ENCODE assay signal across 27 cellular contexts in the genomic region with DNA sequence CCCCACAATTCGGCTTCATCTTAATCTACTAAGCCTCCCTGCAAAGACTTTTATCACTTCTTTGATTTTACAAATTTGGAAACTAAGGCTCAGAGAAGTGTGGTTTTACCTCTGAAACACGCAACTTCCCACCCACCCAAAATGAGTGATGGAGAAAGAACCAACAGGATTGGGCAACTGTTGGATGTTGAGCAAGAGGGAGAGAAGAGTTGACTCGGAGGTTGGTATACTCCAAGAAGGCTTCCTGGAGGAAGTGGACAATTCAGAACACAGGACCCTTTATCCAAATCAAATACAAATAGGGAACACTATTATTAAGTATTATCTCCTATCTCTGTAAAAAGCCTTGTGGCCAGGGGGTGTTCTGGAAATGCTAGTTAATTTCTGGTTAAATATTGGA.
DNase-seq lines count a peak whose midpoint lies in the region; ATAC-seq, FAIRE-seq and TF ChIP-seq lines count a peak whose summit lies in the region.
"Had no signal": no experiment of that assay in that cellular context is flagged by ENCODE, and none has a peak within 500 bp of the region (broad histone marks: within the 10 kb centered on the region; RNA-seq: fewer than 3 reads in every experiment).

No MANE protein-coding gene starts in this region.

- 18% methylated on average over 3 of the region's 3 CpGs for WGBS in HepG2 (ENCODE audit: low lambda C conversion rate)
- 36% methylated on average over 3 of the region's 3 CpGs for WGBS in right lobe of liver (ENCODE audit: insufficient coverage, low coverage, low lambda C conversion rate, missing lambda C conversion rate)
- no CpG with 5 or more reads among the region's 3 CpGs for WGBS in mesenchymal stem cell
- 84 to 89% methylated on average over 3 of the region's 3 CpGs for whole genome bisulfite sequencing in tibial nerve, 2 donors

- peak overlapping the region; percentile 88 for H2AK5ac ChIP-seq in mesenchymal stem cell (ENCODE audit: low read length, severe bottlenecking)

- no peak for TF ChIP-seq EP300 in HepG2 (IDR thresholded peaks at IDR 0.05; ENCODE audit: low read depth in 2 of 2, low read length in 2 of 2)
- no peak for TF ChIP-seq EP300 in HepG2 (CRISPR knock-in tag; IDR thresholded peaks at IDR 0.05; ENCODE audit: borderline replicate concordance)
- TF ChIP-seq EP300 in tibial nerve (IDR thresholded peaks at IDR 0.05) = no peak

- in situ Hi-C loops in HepG2 (cut with HindIII; ENCODE audit: extremely low pct_ligation_motif_present, low pct_unique_long_range_greater_than_20kb) = no loop called here

- no peak overlapping the region for H2BK5ac ChIP-seq in mesenchymal stem cell (ENCODE audit: low read depth, low read length, poor library complexity, severe bottlenecking)

- no peak overlapping the region for H2BK120ac ChIP-seq in mesenchymal stem cell (ENCODE audit: low read depth, low read length)

- no peak for DNase-seq in HepG2 (ENCODE audit: low spot score)
- DNase-seq in right lobe of liver = no peak
- no peak for DNase-seq in SJSA1 (ENCODE audit: low read depth in 1 of 2, low spot score in 2 of 2)
- DNase-seq in mesenchymal stem cell = no peak
- no peak for DNase-seq in NCI-H2107 treated with DMSO at 0.1 percent for 48 hours (lab: John Stamatoyannopoulos, UW; ENCODE audit: unreplicated experiment)
- no peak for DNase-seq in tibial nerve (ENCODE audit: low spot score in 2 of 2)
- DNase-seq in HEK293T (ENCODE audit: extremely low spot score) = no peak
- DNase-seq: activated CD4-positive, alpha-beta memory T cell treated with anti-CD3 and anti-CD28 coated beads for 36 hours; activated CD4-positive, CD25-positive, alpha-beta regulatory T cell treated with anti-CD3 and anti-CD28 coated beads, Interleukin-2, amount 50 U/mL, for 72 hours; activated CD8-positive, alpha-beta memory T cell treated with anti-CD3 and anti-CD28 coated beads, Interleukin-2, amount 50 U/mL, for 4 hours; activated naive CD4-positive, alpha-beta T cell treated with anti-CD3 and anti-CD28 coated beads for 36 hours; DMS153; effector CD4-positive, alpha-beta T cell; heart right ventricle; KG1; left cardiac atrium; NCI-H1436 treated with DMSO at 0.1 percent for 48 hours; NCI-H2107; NCI-H446 treated with DMSO at 0.1 percent for 48 hours; SHP77; stimulated activated CD4-positive, alpha-beta T cell treated with anti-CD3 and anti-CD28 coated beads, Interleukin-15, amount 100 ng/mL, for 24 hours; stimulated activated naive CD4-positive, alpha-beta T cell treated with Interleukin-2 at 50 U/mL for 16 hours; testis had no signal

- no peak overlapping the region for H4K91ac ChIP-seq in mesenchymal stem cell (ENCODE audit: low read length)

- H2BK12ac ChIP-seq in mesenchymal stem cell (ENCODE audit: low read length in 2 of 2) = no peak overlapping the region

- intact Hi-C loops in HepG2 (cut with micrococcal nuclease; ENCODE audit: unreplicated experiment) = no loop called here
- intact Hi-C loops in right lobe of liver (cut with DNase I) = no loop called here

- H3K4me1 ChIP-seq in HepG2 (ENCODE audit: insufficient read depth, low read length) = no peaks in the 10 kb centered on the region
- H3K4me1 ChIP-seq in right lobe of liver = no peaks in the 10 kb centered on the region
- peaks cover 26% of the 10 kb centered on the region for H3K4me1 ChIP-seq in SJSA1 (replicated peaks)
- H3K4me1 ChIP-seq in mesenchymal stem cell (ENCODE audit: control insufficient read depth, insufficient read depth, low read depth, low read length) = peaks cover 22% of the 10 kb centered on the region
- peaks cover 0 to 8% (median 0%) of the 10 kb centered on the region in 4 donors for H3K4me1 ChIP-seq in tibial nerve
- H3K4me1 ChIP-seq: breast epithelium, testis had no signal

- H3K4ac ChIP-seq in mesenchymal stem cell (ENCODE audit: low read depth in 1 of 2, low read length in 2 of 2) = no peak overlapping the region

- CTCF ChIA-PET in HepG2 (lab: Yijun Ruan, JAX; ENCODE audit: low intra/inter-chr PET ratio, low total read pairs) (no interaction called here), HEK293T (lab: Yijun Ruan, JAX) (no interaction called here)

- no peak for TF ChIP-seq POLR2A in HepG2 (IDR thresholded peaks at IDR 0.05; ENCODE audit: insufficient read depth in 1 of 2, low read depth in 2 of 2, low read length in 2 of 2)
- no peak for TF ChIP-seq POLR2A in right lobe of liver (IDR thresholded peaks at IDR 0.05)
- no peak for TF ChIP-seq POLR2A in tibial nerve (IDR thresholded peaks at IDR 0.05)

- H3K79me2 ChIP-seq in HepG2 (ENCODE audit: insufficient read depth, low read length) = no peaks in the 10 kb centered on the region

- no peak for FAIRE-seq in HepG2 (lab: Jason Lieb, UNC)
- FAIRE-seq: colon had no signal

- H2BK15ac ChIP-seq in mesenchymal stem cell (ENCODE audit: low read depth, poor library complexity, severe bottlenecking) = no peak overlapping the region

- no peak overlapping the region for H4K8ac ChIP-seq in mesenchymal stem cell (ENCODE audit: low read length)

- H3K4me2 ChIP-seq in HepG2 (ENCODE audit: low read depth, low read length) (no peak overlapping the region), mesenchymal stem cell (ENCODE audit: low read length, poor library complexity, severe bottlenecking) (no peak overlapping the region)

- H3K4me3 ChIP-seq in HepG2 (replicated peaks in 1 of 3; ENCODE audit: insufficient read depth in 1 of 3, low read depth in 2 of 3, low read length in 3 of 3) = no peak overlapping the region
- no peak overlapping the region for H3K4me3 ChIP-seq in right lobe of liver
- no peak overlapping the region for H3K4me3 ChIP-seq in SJSA1
- no peak overlapping the region for H3K4me3 ChIP-seq in mesenchymal stem cell (ENCODE audit: insufficient read depth in 1 of 2, low read depth in 1 of 2, low read length in 2 of 2)
- H3K4me3 ChIP-seq in tibial nerve = no peak overlapping the region
- H3K4me3 ChIP-seq: breast epithelium, heart right ventricle, MG63, testis had no signal

- TF ChIP-seq CTCF in HepG2 (CRISPR knock-in tag; IDR thresholded peaks at IDR 0.05) = no peak
- no peak for TF ChIP-seq CTCF in right lobe of liver (IDR thresholded peaks at IDR 0.05)
- no peak for TF ChIP-seq CTCF in tibial nerve (IDR thresholded peaks at IDR 0.05)

- POLR2A ChIA-PET in HepG2 (lab: Yijun Ruan, JAX) = no interaction called here
- POLR2A ChIA-PET in HEK293T (lab: Yijun Ruan, JAX) = no interaction called here

- H3K36me3 ChIP-seq in HepG2 (replicated peaks in 1 of 2; ENCODE audit: control insufficient read depth in 1 of 2, insufficient read depth in 2 of 2, low read length in 2 of 2) (no peaks in the 10 kb centered on the region), right lobe of liver (no peaks in the 10 kb centered on the region), SJSA1 (no peaks in the 10 kb centered on the region), mesenchymal stem cell (ENCODE audit: control insufficient read depth in 1 of 2, insufficient read depth in 2 of 2, low read depth in 1 of 2, low read length in 2 of 2) (no peaks in the 10 kb centered on the region), tibial nerve (no peaks in the 10 kb centered on the region)
- H3K36me3 ChIP-seq: breast epithelium, heart right ventricle, MG63 had no signal

- H3K14ac ChIP-seq in mesenchymal stem cell (ENCODE audit: low read length in 2 of 2) = no peak overlapping the region

- H3K27me3 ChIP-seq in HepG2 (ENCODE audit: control insufficient read depth in 1 of 2, insufficient read depth in 2 of 2, low read length in 2 of 2) = peaks cover 6 to 53% of the 10 kb centered on the region in 2 experiments; a peak in 4 of 5 replicates
- H3K27me3 ChIP-seq in right lobe of liver = no peaks in the 10 kb centered on the region
- no peaks in the 10 kb centered on the region for H3K27me3 ChIP-seq in SJSA1 (replicated peaks)
- peaks cover 0 to 39% of the 10 kb centered on the region in 2 experiments for H3K27me3 ChIP-seq in mesenchymal stem cell (ENCODE audit: control insufficient read depth in 1 of 2, insufficient read depth in 1 of 2, low read length in 2 of 2)
- H3K27me3 ChIP-seq in tibial nerve = peaks cover 0 to 22% of the 10 kb centered on the region in 2 donors
- H3K27me3 ChIP-seq: MG63, testis had no signal

- H3K9me3 ChIP-seq in HepG2 (ENCODE audit: low read length) (no peaks in the 10 kb centered on the region), right lobe of liver (no peaks in the 10 kb centered on the region), SJSA1 (replicated peaks) (no peaks in the 10 kb centered on the region), mesenchymal stem cell (ENCODE audit: control insufficient read depth, low read length) (peaks cover 7% of the 10 kb centered on the region), tibial nerve (no peaks in the 10 kb centered on the region)
- H3K9me3 ChIP-seq: breast epithelium, heart right ventricle, MG63, testis had no signal

- ATAC-seq in HepG2 = no peak
- ATAC-seq in right lobe of liver = no peak
- no peak for ATAC-seq in HG03565 (IDR thresholded peaks at IDR 0.05; ENCODE audit: unreplicated experiment)

- H2AFZ ChIP-seq in HepG2 (ENCODE audit: low read length) (no peak overlapping the region), mesenchymal stem cell (ENCODE audit: low read depth, low read length) (no peak overlapping the region)

- no peaks in the 10 kb centered on the region for H4K20me1 ChIP-seq in HepG2 (ENCODE audit: insufficient read depth, low read length)

- TF ChIP-seq RAD21 in HepG2 (CRISPR knock-in tag; IDR thresholded peaks at IDR 0.05) = no peak

- no TSS peak for BruUV-seq in HepG2 (replicated peaks; lab: Mats Ljungman, UMichigan)

- H3K18ac ChIP-seq in mesenchymal stem cell (ENCODE audit: low read depth in 1 of 2, low read length in 2 of 2) = no peak overlapping the region

- no peak overlapping the region for H3K23ac ChIP-seq in mesenchymal stem cell (ENCODE audit: low read length in 2 of 2)

- no peak overlapping the region for H3K27ac ChIP-seq in HepG2 (ENCODE audit: extremely low read length, insufficient read depth, low read length)
- H3K27ac ChIP-seq in right lobe of liver = no peak overlapping the region
- peak overlapping the region; percentile 64 for H3K27ac ChIP-seq in SJSA1
- peak overlapping the region; percentile 35 for H3K27ac ChIP-seq in mesenchymal stem cell (ENCODE audit: low read length, poor library complexity, severe bottlenecking)
- no peak overlapping the region for H3K27ac ChIP-seq in tibial nerve
- H3K27ac ChIP-seq: breast epithelium, heart right ventricle, testis had no signal

- no peaks in the 10 kb centered on the region for H3K79me1 ChIP-seq in mesenchymal stem cell (replicated peaks; ENCODE audit: low read length, poor library complexity, severe bottlenecking)

- H3K9ac ChIP-seq in HepG2 (ENCODE audit: insufficient read depth, low read depth, low read length) (no peak overlapping the region), mesenchymal stem cell (ENCODE audit: low read length) (peak overlapping the region; percentile 62)

TF ChIP-seq in HepG2, 621 proteins besides CTCF, POLR2A, EP300 and RAD21 (continues in another document):
- TF ChIP-seq HNRNPLL (IDR thresholded peaks at IDR 0.05; ENCODE audit: low read depth, low read length, poor library complexity, severe bottlenecking) (no peak), YY1 (IDR thresholded peaks at IDR 0.05; ENCODE audit: insufficient read depth, insufficient replicate concordance, low read depth, low read length) (no peak)

TF ChIP-seq in HEK293T, 16 proteins besides CTCF, POLR2A, EP300 and RAD21 (continues in another document):
- TF ChIP-seq FOXK2 (IDR thresholded peaks at IDR 0.05) (no peak), ARNT (IDR thresholded peaks at IDR 0.05) (no peak), FOXM1 (IDR thresholded peaks at IDR 0.05; ENCODE audit: borderline replicate concordance) (no peak), SP1 (IDR thresholded peaks at IDR 0.05) (no peak), L3MBTL2 (conservative IDR thresholded peaks at IDR 0.05) (no peak)

Comparison
In these comparisons a context has a peak if more than half of its experiments do, and no peak if none do; other contexts are left out.
1. H3K27ac ChIP-seq: peak in SJSA1 (single experiment) and mesenchymal stem cell (single experiment); none in HepG2 (single experiment), right lobe of liver (0 of 3) and tibial nerve (0 of 4).